In the genomic region with DNA sequence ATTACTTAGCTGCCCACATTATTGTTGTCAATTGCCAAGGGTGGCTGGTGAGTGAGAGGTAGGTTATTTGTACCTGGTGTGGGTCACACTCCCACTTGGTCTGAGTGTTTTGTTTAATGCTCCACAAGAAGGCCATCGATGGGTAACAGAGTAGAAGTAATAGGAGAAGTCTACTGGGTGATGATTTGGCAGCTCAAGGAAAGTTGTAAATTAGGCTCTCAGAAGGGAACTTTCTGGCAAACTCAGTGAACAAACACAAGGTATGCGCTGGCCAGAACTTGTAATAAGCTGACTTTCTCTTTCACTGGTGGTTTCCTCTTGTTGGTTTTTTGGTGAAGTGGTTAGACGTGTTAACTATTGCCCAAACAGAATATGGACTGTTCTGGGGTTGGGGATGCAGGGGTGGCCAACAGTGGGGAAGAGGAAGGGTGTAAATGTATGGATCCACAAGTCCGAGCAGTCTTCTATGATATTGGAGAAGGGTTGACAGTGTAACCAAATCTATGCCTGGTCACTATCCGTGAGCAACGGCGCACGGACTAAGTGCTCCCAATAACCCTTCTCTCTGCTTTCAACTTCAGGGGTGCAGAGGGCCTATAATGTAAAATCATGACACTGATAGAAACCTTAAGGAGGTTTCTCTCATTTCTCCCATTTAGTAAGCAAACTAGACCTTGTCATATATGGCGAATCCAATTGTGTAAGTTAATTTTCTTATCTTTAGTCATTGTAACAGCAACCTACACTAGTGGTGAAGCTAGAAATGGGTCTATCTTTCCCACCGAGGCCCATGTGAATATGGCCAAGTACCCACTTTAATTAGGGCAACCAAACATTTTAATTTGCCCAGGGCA, we compare ENCODE assay signal across 1 cellular context.
A peak's percentile ranks its signal among the peaks of the same experiment; 100 is the strongest.
TF ChIP-seq lines count a peak whose summit lies in the region.

No MANE protein-coding gene starts in this region.

TF ChIP-seq in HEK293, 187 proteins besides CTCF, POLR2A, EP300 and RAD21 (continued from another document):
- TF ChIP-seq ZNF391 (tag by site-specific recombination; IDR thresholded peaks at IDR 0.05; ENCODE audit: borderline replicate concordance, low read depth), result no peak
- peak; percentile 54; the same call in 1 of the 2 replicates for TF ChIP-seq ZNF843 (tag by site-specific recombination; IDR thresholded peaks at IDR 0.05)
- TF ChIP-seq EGR2 (tag by site-specific recombination; IDR thresholded peaks at IDR 0.05; ENCODE audit: low read depth), result peak; percentile 81
- TF ChIP-seq, protein P1, sequence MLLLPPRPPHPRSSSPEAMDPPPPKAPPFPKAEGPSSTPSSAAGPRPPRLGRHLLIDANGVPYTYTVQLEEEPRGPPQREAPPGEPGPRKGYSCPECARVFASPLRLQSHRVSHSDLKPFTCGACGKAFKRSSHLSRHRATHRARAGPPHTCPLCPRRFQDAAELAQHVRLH (tag by site-specific recombination; IDR thresholded peaks at IDR 0.05), result peak; percentile 52; the same call in 1 of the 2 replicates
- peak; percentile 96 for TF ChIP-seq FEZF1 (tag by site-specific recombination; IDR thresholded peaks at IDR 0.05)
- TF ChIP-seq ZNF561 (tag by site-specific recombination; IDR thresholded peaks at IDR 0.05; ENCODE audit: borderline replicate concordance), result 0 out of 2 replicates have a peak, but pooled peaks have one; percentile 32
- TF ChIP-seq OSR2 (tag by site-specific recombination; IDR thresholded peaks at IDR 0.05), result peak; percentile 62
- TF ChIP-seq, protein P2, sequence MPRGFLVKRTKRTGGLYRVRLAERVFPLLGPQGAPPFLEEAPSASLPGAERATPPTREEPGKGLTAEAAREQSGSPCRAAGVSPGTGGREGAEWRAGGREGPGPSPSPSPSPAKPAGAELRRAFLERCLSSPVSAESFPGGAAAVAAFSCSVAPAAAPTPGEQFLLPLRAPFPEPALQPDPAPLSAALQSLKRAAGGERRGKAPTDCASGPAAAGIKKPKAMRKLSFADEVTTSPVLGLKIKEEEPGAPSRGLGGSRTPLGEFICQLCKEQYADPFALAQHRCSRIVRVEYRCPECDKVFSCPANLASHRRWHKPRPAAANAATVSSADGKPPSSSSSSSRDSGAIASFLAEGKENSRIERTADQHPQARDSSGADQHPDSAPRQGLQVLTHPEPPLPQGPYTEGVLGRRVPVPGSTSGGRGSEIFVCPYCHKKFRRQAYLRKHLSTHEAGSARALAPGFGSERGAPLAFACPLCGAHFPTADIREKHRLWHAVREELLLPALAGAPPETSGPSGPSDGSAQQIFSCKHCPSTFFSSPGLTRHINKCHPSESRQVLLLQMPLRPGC (tag by site-specific recombination; IDR thresholded peaks at IDR 0.05), result 0 out of 2 replicates have a peak, but pooled peaks have one; percentile 15
- TF ChIP-seq SCRT1 (tag by site-specific recombination; IDR thresholded peaks at IDR 0.05; ENCODE audit: borderline replicate concordance), result peak; percentile 58; the same call in 1 of the 2 replicates
- TF ChIP-seq, protein P3, sequence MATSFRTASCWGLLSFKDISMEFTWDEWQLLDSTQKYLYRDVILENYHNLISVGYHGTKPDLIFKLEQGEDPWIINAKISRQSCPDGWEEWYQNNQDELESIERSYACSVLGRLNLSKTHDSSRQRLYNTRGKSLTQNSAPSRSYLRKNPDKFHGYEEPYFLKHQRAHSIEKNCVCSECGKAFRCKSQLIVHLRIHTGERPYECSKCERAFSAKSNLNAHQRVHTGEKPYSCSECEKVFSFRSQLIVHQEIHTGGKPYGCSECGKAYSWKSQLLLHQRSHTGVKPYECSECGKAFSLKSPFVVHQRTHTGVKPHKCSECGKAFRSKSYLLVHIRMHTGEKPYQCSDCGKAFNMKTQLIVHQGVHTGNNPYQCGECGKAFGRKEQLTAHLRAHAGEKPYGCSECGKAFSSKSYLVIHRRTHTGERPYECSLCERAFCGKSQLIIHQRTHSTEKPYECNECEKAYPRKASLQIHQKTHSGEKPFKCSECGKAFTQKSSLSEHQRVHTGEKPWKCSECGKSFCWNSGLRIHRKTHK (tag by site-specific recombination; IDR thresholded peaks at IDR 0.05), result no peak
- peak; percentile 85 for TF ChIP-seq ZFHX2 (tag by site-specific recombination; conservative IDR thresholded peaks at IDR 0.05)
- TF ChIP-seq GLI2 (tag by site-specific recombination; IDR thresholded peaks at IDR 0.05; ENCODE audit: borderline replicate concordance, low read depth), result peak; percentile 58; the same call in 1 of the 2 replicates
- TF ChIP-seq, protein P4, sequence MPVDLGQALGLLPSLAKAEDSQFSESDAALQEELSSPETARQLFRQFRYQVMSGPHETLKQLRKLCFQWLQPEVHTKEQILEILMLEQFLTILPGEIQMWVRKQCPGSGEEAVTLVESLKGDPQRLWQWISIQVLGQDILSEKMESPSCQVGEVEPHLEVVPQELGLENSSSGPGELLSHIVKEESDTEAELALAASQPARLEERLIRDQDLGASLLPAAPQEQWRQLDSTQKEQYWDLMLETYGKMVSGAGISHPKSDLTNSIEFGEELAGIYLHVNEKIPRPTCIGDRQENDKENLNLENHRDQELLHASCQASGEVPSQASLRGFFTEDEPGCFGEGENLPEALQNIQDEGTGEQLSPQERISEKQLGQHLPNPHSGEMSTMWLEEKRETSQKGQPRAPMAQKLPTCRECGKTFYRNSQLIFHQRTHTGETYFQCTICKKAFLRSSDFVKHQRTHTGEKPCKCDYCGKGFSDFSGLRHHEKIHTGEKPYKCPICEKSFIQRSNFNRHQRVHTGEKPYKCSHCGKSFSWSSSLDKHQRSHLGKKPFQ (tag by site-specific recombination; IDR thresholded peaks at IDR 0.05), result peak; percentile 69
- TF ChIP-seq WT1 (tag by site-specific recombination; IDR thresholded peaks at IDR 0.05), result 0 out of 2 replicates have a peak, but pooled peaks have one; percentile 17
- TF ChIP-seq ZNF837 (tag by site-specific recombination; IDR thresholded peaks at IDR 0.05), result no peak
- no peak for TF ChIP-seq ZNF596 (tag by site-specific recombination; IDR thresholded peaks at IDR 0.05)
- TF ChIP-seq OVOL3 (tag by site-specific recombination; IDR thresholded peaks at IDR 0.05), result peak; percentile 64; the same call in 1 of the 2 replicates
